ENCODE assay signal across 12 cellular contexts in genomic region chr1:192700834-192701271, GRCh38.
DNase-seq lines count a peak whose midpoint lies in the region; ATAC-seq and TF ChIP-seq lines count a peak whose summit lies in the region.
"Had no signal": no experiment of that assay in that cellular context is flagged by ENCODE, and none has a peak within 500 bp of the region (broad histone marks: within the 10 kb centered on the region; RNA-seq: fewer than 3 reads in every experiment).

No MANE protein-coding gene starts in this region.

- no peak for TF ChIP-seq POLR2A in gastrocnemius medialis (IDR thresholded peaks at IDR 0.05)

- ATAC-seq in SK-N-SH treated with all-trans-retinoic acid at 6 μM for 48 hours: peak; percentile 88
- ATAC-seq in GM21786 (IDR thresholded peaks at IDR 0.05; ENCODE audit: unreplicated experiment): no peak
- ATAC-seq in gastrocnemius medialis: no peak
- ATAC-seq: WTC11 had no signal

- in situ Hi-C loops in gastrocnemius medialis (cut with MboI; ENCODE audit: low sequenced_read_pairs in 4 of 4): no loop called here

- H3K4me3 ChIP-seq in cardiac muscle cell (no peak overlapping the region), right atrium auricular region (no peak overlapping the region), gastrocnemius medialis (no peak overlapping the region)
- H3K4me3 ChIP-seq: skin epidermis had no signal

- no peaks in the 10 kb centered on the region for H3K36me3 ChIP-seq in cardiac muscle cell
- H3K36me3 ChIP-seq in right atrium auricular region: no peaks in the 10 kb centered on the region
- H3K36me3 ChIP-seq in gastrocnemius medialis: no peaks in the 10 kb centered on the region

- intact Hi-C loops in gastrocnemius medialis (cut with DNase I; ENCODE audit: low total_unique reads): no loop called here

- no peaks in the 10 kb centered on the region for H3K27me3 ChIP-seq in cardiac muscle cell
- no peaks in the 10 kb centered on the region for H3K27me3 ChIP-seq in right atrium auricular region
- no peaks in the 10 kb centered on the region for H3K27me3 ChIP-seq in gastrocnemius medialis

- TF ChIP-seq CTCF in cardiac muscle cell (IDR thresholded peaks at IDR 0.05; ENCODE audit: low read depth, low read length) (no peak), right atrium auricular region (IDR thresholded peaks at IDR 0.05) (no peak), gastrocnemius medialis (IDR thresholded peaks at IDR 0.05 in 4 of 5, conservative IDR thresholded peaks at IDR 0.05 in 1 of 5) (no peak)

- DNase-seq in cardiac muscle cell (ENCODE audit: low read depth in 1 of 2, low spot score in 1 of 2): peak; percentile 18 to 88
- DNase-seq in right atrium auricular region (ENCODE audit: low spot score): no peak
- DNase-seq in foreskin melanocyte: peak; percentile 84
- no peak for DNase-seq in activated CD4-positive, CD25-positive, alpha-beta regulatory T cell treated with anti-CD3 and anti-CD28 coated beads, Interleukin-2, amount 50 U/mL, for 72 hours
- DNase-seq in iPS-NIHi7 (ENCODE audit: extremely low spot score): no peak
- no peak for DNase-seq in gastrocnemius medialis
- DNase-seq: NCI-H69, substantia nigra had no signal

- H3K27ac ChIP-seq in cardiac muscle cell (no peak overlapping the region), right atrium auricular region (no peak overlapping the region), gastrocnemius medialis (no peak overlapping the region)
- H3K27ac ChIP-seq: skin epidermis had no signal

- H3K4me1 ChIP-seq in cardiac muscle cell (ENCODE audit: low read depth): no peaks in the 10 kb centered on the region
- peaks cover 0 to 7% of the 10 kb centered on the region in 2 donors for H3K4me1 ChIP-seq in right atrium auricular region
- no peaks in the 10 kb centered on the region for H3K4me1 ChIP-seq in gastrocnemius medialis

- H3K9me3 ChIP-seq in cardiac muscle cell (ENCODE audit: low read depth): no peaks in the 10 kb centered on the region
- H3K9me3 ChIP-seq in right atrium auricular region: no peaks in the 10 kb centered on the region
- no peaks in the 10 kb centered on the region for H3K9me3 ChIP-seq in gastrocnemius medialis

TF ChIP-seq in SK-N-SH treated with all-trans-retinoic acid at 6 μM for 48 hours, 23 proteins besides CTCF, POLR2A, EP300 and RAD21:
- no peak for TF ChIP-seq ZNF565 (CRISPR knock-in tag; conservative IDR thresholded peaks at IDR 0.05; ENCODE audit: low read depth)
- TF ChIP-seq POU6F1 (CRISPR knock-in tag; IDR thresholded peaks at IDR 0.05; ENCODE audit: borderline replicate concordance, low read depth): peak; percentile 69; the same call in 1 of the 2 replicates
- peak; percentile 66 for TF ChIP-seq TOX (CRISPR knock-in tag; IDR thresholded peaks at IDR 0.05; ENCODE audit: borderline replicate concordance)

Comparison
In these comparisons a context has a peak if more than half of its experiments do, and no peak if none do; other contexts are left out.
1. DNase-seq: peak in cardiac muscle cell (2 of 2) and foreskin melanocyte (single experiment); none in right atrium auricular region (single experiment), activated CD4-positive, CD25-positive, alpha-beta regulatory T cell treated with anti-CD3 and anti-CD28 coated beads, Interleukin-2, amount 50 U/mL, for 72 hours (single experiment), iPS-NIHi7 (single experiment) and gastrocnemius medialis (0 of 2).